1 cellular context compared by ENCODE assay signal in the genomic region with DNA sequence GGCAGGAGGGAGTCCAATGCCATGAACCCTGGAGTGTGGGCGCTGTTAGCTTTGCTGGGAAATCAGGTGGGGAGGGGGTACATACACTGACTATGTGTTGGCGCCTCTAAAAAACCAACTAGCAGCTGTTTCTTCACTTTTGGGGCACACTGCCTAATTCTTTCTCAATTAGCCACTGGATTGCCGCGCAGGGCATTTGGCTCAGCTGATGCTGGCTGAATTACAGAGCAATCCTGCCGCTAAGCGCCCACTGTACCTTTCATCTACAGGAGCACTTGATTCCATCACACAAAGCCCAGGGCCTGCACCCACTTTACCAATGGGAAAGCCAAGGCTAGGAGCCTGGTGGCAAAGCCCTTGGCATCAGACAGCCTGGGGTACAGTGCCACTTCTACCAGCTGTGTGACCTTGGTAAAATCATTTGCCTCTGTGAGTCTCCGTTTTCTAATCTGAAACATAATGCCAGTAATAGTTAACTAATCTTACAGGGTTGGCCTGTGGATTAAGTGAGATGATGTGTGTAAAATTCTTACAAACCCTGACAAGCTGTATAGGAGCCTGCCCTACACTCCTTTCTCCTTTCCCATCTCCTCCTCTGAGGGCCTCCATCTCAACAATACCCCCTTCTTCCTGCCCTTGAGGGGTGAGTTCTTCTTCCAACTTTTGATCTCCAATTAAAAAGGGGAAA.
TF ChIP-seq lines count a peak whose summit lies in the region.

No MANE protein-coding gene starts in this region.

TF ChIP-seq in endothelial cell of umbilical vein, 7 proteins besides CTCF, POLR2A, EP300 and RAD21 (continued from another document):
- TF ChIP-seq EZH2 (IDR thresholded peaks at IDR 0.05; ENCODE audit: borderline replicate concordance, low read depth, low read length, severe bottlenecking) (no peak), FOS (IDR thresholded peaks at IDR 0.05; ENCODE audit: borderline replicate concordance, insufficient read depth, low read length) (no peak), JUN (IDR thresholded peaks at IDR 0.05; ENCODE audit: borderline replicate concordance, insufficient read depth, insufficient read length, low read depth) (no peak)
- TF ChIP-seq, protein P1, sequence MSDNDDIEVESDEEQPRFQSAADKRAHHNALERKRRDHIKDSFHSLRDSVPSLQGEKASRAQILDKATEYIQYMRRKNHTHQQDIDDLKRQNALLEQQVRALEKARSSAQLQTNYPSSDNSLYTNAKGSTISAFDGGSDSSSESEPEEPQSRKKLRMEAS (IDR thresholded peaks at IDR 0.05; ENCODE audit: insufficient read depth, insufficient read length), result no peak
